Comparison of ENCODE assay signal across 19 cellular contexts in the genomic region with DNA sequence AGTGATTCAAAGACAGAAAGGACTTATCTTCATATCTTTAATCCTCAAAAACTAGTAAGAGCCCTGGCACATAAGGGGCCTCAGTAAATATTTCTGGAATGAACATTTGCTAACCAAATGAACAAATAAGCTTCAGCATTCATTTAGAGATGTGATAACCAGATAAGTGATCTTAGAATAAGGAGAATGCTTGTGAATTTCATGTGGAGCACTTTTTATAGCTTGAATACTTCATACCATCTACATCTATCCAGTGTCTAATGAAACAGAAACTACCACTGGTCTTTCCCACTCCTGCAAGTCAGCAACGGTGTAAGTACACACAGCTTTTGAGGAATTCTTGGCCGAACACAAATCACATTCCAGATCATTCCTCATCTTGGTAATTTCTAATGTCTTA. TPM values are rescaled to one million over a fixed set of nuclear protein-coding genes. Genes with fewer than 3 reads are reported as not detected.
DNase-seq lines count a peak whose midpoint lies in the region; ATAC-seq and TF ChIP-seq lines count a peak whose summit lies in the region.
"Had no signal": no experiment of that assay in that cellular context is flagged by ENCODE, and none has a peak within 500 bp of the region (broad histone marks: within the 10 kb centered on the region; RNA-seq: fewer than 3 reads in every experiment).

No MANE protein-coding gene starts in this region.

- no peaks in the 10 kb centered on the region for H3K27me3 Mint-ChIP-seq in HFFc6 (ENCODE audit: insufficient read depth)
- H3K27me3 Mint-ChIP-seq in activated T-helper 17 cell treated with anti-CD3 and anti-CD28 coated beads, Interleukin-2, amount 50 U/mL, for 72 hours = no peaks in the 10 kb centered on the region
- H3K27me3 Mint-ChIP-seq in T-helper 2 cell treated with Interferon-gamma antibody and Interleukin-4, amounts not matched to agents 5 μg/mL and 100 μg/mL, for 36 hours (ENCODE audit: low read depth) = no peaks in the 10 kb centered on the region

- DNase-seq in AG10803 (ENCODE audit: low read depth) = peak; percentile 41
- peak; percentile 56 for DNase-seq in HFFc6
- DNase-seq in fibroblast of villous mesenchyme (ENCODE audit: low read depth) = peak; percentile 23
- DNase-seq in NCI-H2227 treated with DMSO at 0.1 percent for 48 hours (lab: John Stamatoyannopoulos, UW) = no peak
- no peak for DNase-seq in T-helper 2 cell treated with Interferon-gamma antibody and Interleukin-4, amounts not matched to agents 5 μg/mL and 100 μg/mL, for 36 hours (ENCODE audit: low spot score)
- no peak for DNase-seq in HK-2 (ENCODE audit: unreplicated experiment)
- DNase-seq in MG63 = no peak
- DNase-seq: KBM-7, NCI-H1417, NCI-H1930, NCI-H2171 treated with DMSO at 0.1 percent for 48 hours, NCI-H510A treated with DMSO at 0.1 percent for 48 hours, OCI-M1, RPMI8226, SJCRH30 had no signal

- peaks cover 13% of the 10 kb centered on the region for H3K4me1 Mint-ChIP-seq in HFFc6 (ENCODE audit: low read depth)
- H3K4me1 Mint-ChIP-seq in activated T-helper 17 cell treated with anti-CD3 and anti-CD28 coated beads, Interleukin-2, amount 50 U/mL, for 72 hours = no peaks in the 10 kb centered on the region
- H3K4me1 Mint-ChIP-seq in T-helper 2 cell treated with Interferon-gamma antibody and Interleukin-4, amounts not matched to agents 5 μg/mL and 100 μg/mL, for 36 hours (ENCODE audit: low read depth) = no peaks in the 10 kb centered on the region
- H3K4me1 Mint-ChIP-seq: GM23338 had no signal

- no peaks in the 10 kb centered on the region for H3K9me3 ChIP-seq in MG63
- H3K9me3 ChIP-seq: A549, BLaER1, SJCRH30 had no signal

- TF ChIP-seq CTCF in AG10803 (conservative IDR thresholded peaks at IDR 0.05; ENCODE audit: low read length) = no peak
- no peak for TF ChIP-seq CTCF in HFFc6 (IDR thresholded peaks at IDR 0.05)
- TF ChIP-seq CTCF in fibroblast of villous mesenchyme (IDR thresholded peaks at IDR 0.05; ENCODE audit: insufficient read depth, low read depth, low read length) = no peak

- H3K27ac Mint-ChIP-seq in HFFc6 = peak overlapping the region; percentile 68
- peak overlapping the region; percentile 39 for H3K27ac Mint-ChIP-seq in activated T-helper 17 cell treated with anti-CD3 and anti-CD28 coated beads, Interleukin-2, amount 50 U/mL, for 72 hours
- H3K27ac Mint-ChIP-seq in T-helper 2 cell treated with Interferon-gamma antibody and Interleukin-4, amounts not matched to agents 5 μg/mL and 100 μg/mL, for 36 hours = no peak overlapping the region
- H3K27ac Mint-ChIP-seq: GM23338 had no signal

- H3K9me3 Mint-ChIP-seq in HFFc6 = no peaks in the 10 kb centered on the region
- H3K9me3 Mint-ChIP-seq in activated T-helper 17 cell treated with anti-CD3 and anti-CD28 coated beads, Interleukin-2, amount 50 U/mL, for 72 hours = no peaks in the 10 kb centered on the region
- no peaks in the 10 kb centered on the region for H3K9me3 Mint-ChIP-seq in T-helper 2 cell treated with Interferon-gamma antibody and Interleukin-4, amounts not matched to agents 5 μg/mL and 100 μg/mL, for 36 hours
- H3K9me3 Mint-ChIP-seq: GM23338 had no signal

- H3K4me3 ChIP-seq in AG10803 (ENCODE audit: low read length) (no peak overlapping the region), fibroblast of villous mesenchyme (ENCODE audit: low read depth, low read length) (no peak overlapping the region), MG63 (no peak overlapping the region)
- H3K4me3 ChIP-seq: A549, BLaER1, GM23338, SJCRH30 had no signal

- peak overlapping the region; percentile 4; the same call in 1 of the 2 replicates for H3K4me3 Mint-ChIP-seq in HFFc6
- H3K4me3 Mint-ChIP-seq in activated T-helper 17 cell treated with anti-CD3 and anti-CD28 coated beads, Interleukin-2, amount 50 U/mL, for 72 hours = no peak overlapping the region
- no peak overlapping the region for H3K4me3 Mint-ChIP-seq in T-helper 2 cell treated with Interferon-gamma antibody and Interleukin-4, amounts not matched to agents 5 μg/mL and 100 μg/mL, for 36 hours
- H3K4me3 Mint-ChIP-seq: GM23338 had no signal

- ATAC-seq in activated T-helper 17 cell treated with anti-CD3 and anti-CD28 coated beads, Interleukin-2, amount 50 U/mL, for 72 hours (replicated peaks) = no peak
- ATAC-seq: A549, GM23338 had no signal

- no peaks in the 10 kb centered on the region for H3K27me3 ChIP-seq in MG63
- H3K27me3 ChIP-seq: BLaER1, SJCRH30 had no signal

- H3K36me3 Mint-ChIP-seq in HFFc6 (ENCODE audit: low read depth) = peaks cover 16% of the 10 kb centered on the region
- H3K36me3 Mint-ChIP-seq in activated T-helper 17 cell treated with anti-CD3 and anti-CD28 coated beads, Interleukin-2, amount 50 U/mL, for 72 hours (ENCODE audit: low read depth) = peaks cover 90% of the 10 kb centered on the region
- peaks cover 48% of the 10 kb centered on the region for H3K36me3 Mint-ChIP-seq in T-helper 2 cell treated with Interferon-gamma antibody and Interleukin-4, amounts not matched to agents 5 μg/mL and 100 μg/mL, for 36 hours (ENCODE audit: low read depth)

- peaks cover 74% of the 10 kb centered on the region for H3K36me3 ChIP-seq in MG63

RNA-seq across cellular contexts. Expression of a gene that starts 38.5 kb away (rescaled TPM):
- 10 to 100 TPM; 29.9 to 38.6 (median 32.3) TPM for total RNA-seq in HFFc6 (2021; fragmentation: NEBNext Ultra II Directional; extraction: Animal tissue kit (Norgen Biotek cat#: 25700))
- 10 to 100 TPM; 11.7 to 20.4 TPM for total RNA-seq in activated T-helper 17 cell treated with anti-CD3 and anti-CD28 coated beads, Interleukin-2, amount 50 U/mL, for 72 hours
- total RNA-seq in fibroblast of villous mesenchyme = 41.9 and 57.9 TPM in 2 replicates
- 17.9 and 20.0 TPM in 2 replicates for total RNA-seq in MG63 (2014; rRNA removed; shearing (Covaris generic); ENCODE audit: low replicate concordance)

Comparison
In these comparisons a context has a peak if more than half of its experiments do, and no peak if none do; other contexts are left out.
1. DNase-seq: peak in AG10803 (single experiment), HFFc6 (single experiment) and fibroblast of villous mesenchyme (single experiment); none in NCI-H2227 treated with DMSO at 0.1 percent for 48 hours (single experiment), T-helper 2 cell treated with Interferon-gamma antibody and Interleukin-4, amounts not matched to agents 5 μg/mL and 100 μg/mL, for 36 hours (single experiment), HK-2 (single experiment) and MG63 (single experiment).